In the genomic region with DNA sequence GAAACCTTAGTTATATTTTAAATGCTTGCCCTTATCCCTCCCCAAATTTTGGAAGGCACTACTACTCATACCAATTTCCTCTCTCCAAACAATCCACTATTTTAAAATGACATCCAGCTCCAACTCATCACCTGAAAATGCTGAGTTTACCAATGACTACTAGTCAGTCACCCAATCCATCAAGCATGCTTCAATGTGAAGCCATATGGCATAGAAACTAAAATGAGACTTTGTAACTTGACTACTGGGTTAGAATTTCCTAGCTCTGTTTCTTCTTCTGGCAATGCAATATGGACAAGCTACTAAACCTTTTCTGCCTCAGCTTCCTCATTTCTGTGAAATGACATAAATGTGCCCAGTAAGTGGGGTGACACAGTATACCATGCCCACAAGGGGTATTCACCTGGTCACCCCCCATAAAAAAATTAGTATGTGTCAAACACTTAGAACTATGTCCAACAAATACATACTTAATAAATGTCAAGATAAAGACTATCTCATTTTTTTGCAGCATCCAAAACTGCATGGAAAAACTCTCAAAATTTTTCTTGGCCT, we compare ENCODE assay signal across 17 cellular contexts. TPM values are rescaled to one million over a fixed set of nuclear protein-coding genes. Genes with fewer than 3 reads are reported as not detected.
DNase-seq lines count a peak whose midpoint lies in the region; ATAC-seq, FAIRE-seq and TF ChIP-seq lines count a peak whose summit lies in the region.
"Had no signal": no experiment of that assay in that cellular context is flagged by ENCODE, and none has a peak within 500 bp of the region (broad histone marks: within the 10 kb centered on the region; RNA-seq: fewer than 3 reads in every experiment).

No MANE protein-coding gene starts in this region.

- H3K27me3 Mint-ChIP-seq in activated CD4-positive, alpha-beta T cell treated with anti-CD3 and anti-CD28 coated beads for 36 hours: no peaks in the 10 kb centered on the region
- H3K27me3 Mint-ChIP-seq in activated naive CD8-positive, alpha-beta T cell treated with anti-CD3 and anti-CD28 coated beads, Interleukin-2, amount 50 U/mL, for 24 hours: no peaks in the 10 kb centered on the region

- DNase-seq in activated CD4-positive, alpha-beta T cell treated with anti-CD3 and anti-CD28 coated beads for 36 hours: no peak
- no peak for DNase-seq in activated CD4-positive, alpha-beta T cell treated with anti-CD3 and anti-CD28 coated beads for 4 hours
- DNase-seq in LHCN-M2 (ENCODE audit: low read depth): peak; percentile 46
- no peak for DNase-seq in activated naive CD8-positive, alpha-beta T cell treated with anti-CD3 and anti-CD28 coated beads, Interleukin-2, amount 50 U/mL, for 24 hours
- no peak for DNase-seq in lower leg skin (ENCODE audit: low spot score in 2 of 2)
- DNase-seq in superior temporal gyrus (ENCODE audit: extremely low spot score): no peak
- no peak for DNase-seq in frontal cortex (ENCODE audit: low spot score in 2 of 2)
- DNase-seq: ACHN; activated CD4-positive, alpha-beta T cell treated with anti-CD3 and anti-CD28 coated beads, Interleukin-2, amount 50 U/mL, for 1 hour; activated naive CD4-positive, alpha-beta T cell treated with anti-CD3 and anti-CD28 coated beads, Interleukin-2, amount 50 U/mL, for 16 hours; cerebellar nuclear complex; Kasumi-1; SW 1271 had no signal

- no peak overlapping the region for H3K4me3 Mint-ChIP-seq in activated CD4-positive, alpha-beta T cell treated with anti-CD3 and anti-CD28 coated beads for 36 hours
- no peak overlapping the region for H3K4me3 Mint-ChIP-seq in activated naive CD8-positive, alpha-beta T cell treated with anti-CD3 and anti-CD28 coated beads, Interleukin-2, amount 50 U/mL, for 24 hours
- H3K4me3 Mint-ChIP-seq: mesothelial cell of epicardium had no signal

- H3K27ac Mint-ChIP-seq in activated CD4-positive, alpha-beta T cell treated with anti-CD3 and anti-CD28 coated beads for 36 hours: peak overlapping the region; percentile 58
- H3K27ac Mint-ChIP-seq in activated naive CD8-positive, alpha-beta T cell treated with anti-CD3 and anti-CD28 coated beads, Interleukin-2, amount 50 U/mL, for 24 hours: peak overlapping the region; percentile 10

- CTCF ChIA-PET in activated CD4-positive, alpha-beta T cell treated with anti-CD3 and anti-CD28 coated beads for 36 hours (lab: Charles Lee): interaction anchor here (0.5 to 1.1 kb wide), 3 partner anchors 9 to 223 kb away, joined by 3 to 4 read pairs (median 4); no protein-coding TSS in a partner anchor

- intact Hi-C loops in activated CD4-positive, alpha-beta T cell treated with anti-CD3 and anti-CD28 coated beads for 36 hours (cut with DNase I, micrococcal nuclease): no loop called here
- intact Hi-C loops in lower leg skin (cut with DNase I; ENCODE audit: low total_unique reads): no loop called here

- no peaks in the 10 kb centered on the region for H3K9me3 Mint-ChIP-seq in activated CD4-positive, alpha-beta T cell treated with anti-CD3 and anti-CD28 coated beads for 36 hours (ENCODE audit: low read depth)
- no peaks in the 10 kb centered on the region for H3K9me3 Mint-ChIP-seq in activated naive CD8-positive, alpha-beta T cell treated with anti-CD3 and anti-CD28 coated beads, Interleukin-2, amount 50 U/mL, for 24 hours
- H3K9me3 Mint-ChIP-seq: mesothelial cell of epicardium had no signal

- TF ChIP-seq CTCF in neutrophil (IDR thresholded peaks at IDR 0.05): no peak
- TF ChIP-seq CTCF in lower leg skin (IDR thresholded peaks at IDR 0.05): no peak

- TF ChIP-seq POLR2A in lower leg skin (IDR thresholded peaks at IDR 0.05): no peak

- peaks cover 46% of the 10 kb centered on the region for H3K4me1 Mint-ChIP-seq in activated CD4-positive, alpha-beta T cell treated with anti-CD3 and anti-CD28 coated beads for 36 hours
- peaks cover 47% of the 10 kb centered on the region for H3K4me1 Mint-ChIP-seq in activated naive CD8-positive, alpha-beta T cell treated with anti-CD3 and anti-CD28 coated beads, Interleukin-2, amount 50 U/mL, for 24 hours

- H3K4me3 ChIP-seq in neutrophil (ENCODE audit: low read depth in 1 of 2, low read length in 1 of 2) (no peak overlapping the region), lower leg skin (ENCODE audit: low read depth, poor library complexity, severe bottlenecking) (no peak overlapping the region)

- peaks cover 0 to 4% of the 10 kb centered on the region in 2 experiments for H3K4me1 ChIP-seq in neutrophil (ENCODE audit: control insufficient read depth in 1 of 2, insufficient read depth in 1 of 2, low read depth in 1 of 2, low read length in 1 of 2)

- ATAC-seq in activated CD4-positive, alpha-beta T cell treated with anti-CD3 and anti-CD28 coated beads for 36 hours: no peak
- no peak for ATAC-seq in activated naive CD8-positive, alpha-beta T cell treated with anti-CD3 and anti-CD28 coated beads, Interleukin-2, amount 50 U/mL, for 24 hours

- no peaks in the 10 kb centered on the region for H3K27me3 ChIP-seq in neutrophil

- H3K9me3 ChIP-seq in neutrophil: no peaks in the 10 kb centered on the region

- H3K27ac ChIP-seq in neutrophil: peak overlapping the region; percentile 36

- H3K36me3 Mint-ChIP-seq in activated CD4-positive, alpha-beta T cell treated with anti-CD3 and anti-CD28 coated beads for 36 hours (ENCODE audit: low read depth): peaks cover 61% of the 10 kb centered on the region
- peaks cover 70% of the 10 kb centered on the region for H3K36me3 Mint-ChIP-seq in activated naive CD8-positive, alpha-beta T cell treated with anti-CD3 and anti-CD28 coated beads, Interleukin-2, amount 50 U/mL, for 24 hours (ENCODE audit: low read depth)

- peaks cover 63% of the 10 kb centered on the region for H3K36me3 ChIP-seq in neutrophil

- POLR2A ChIA-PET in activated CD4-positive, alpha-beta T cell treated with anti-CD3 and anti-CD28 coated beads for 36 hours (lab: Charles Lee): interaction anchor here (0.6 kb wide), 1 partner anchor 9 kb away, joined by 3 read pairs; no protein-coding TSS in a partner anchor

- FAIRE-seq in frontal cortex (lab: Jason Lieb, UNC): no peak

RNA-seq across cellular contexts. Expression of a gene that starts 10.0 kb away (rescaled TPM):
- total RNA-seq in activated CD4-positive, alpha-beta T cell treated with anti-CD3 and anti-CD28 coated beads for 36 hours: under 1 TPM; 0.14 to 0.23 TPM
- total RNA-seq in LHCN-M2 (2014; rRNA removed) (0.17 and 0.19 TPM in 2 replicates), lower leg skin (1 to 10 TPM in 2 of 4 donors, not detected in 2; 1.4 to 4.1 TPM), frontal cortex (0.41 TPM)
- polyA plus RNA-seq in LHCN-M2 (2012): 0.10 TPM
- total RNA-seq: mesothelial cell of epicardium, urinary bladder had no signal
- polyA plus RNA-seq: esophagus had no signal

RNA-seq across cellular contexts. Expression of a gene that starts 11.2 kb away (rescaled TPM):
- 100 to 1,000 TPM; 379 to 429 TPM for total RNA-seq in activated CD4-positive, alpha-beta T cell treated with anti-CD3 and anti-CD28 coated beads for 36 hours
- total RNA-seq in LHCN-M2 (2014; rRNA removed): 1,687 and 1,705 TPM in 2 replicates
- polyA plus RNA-seq in LHCN-M2 (2012): 1,482 TPM
- total RNA-seq in lower leg skin: 100 to 1,000 TPM; 196 to 383 (median 311) TPM
- total RNA-seq in frontal cortex: 934 TPM
